1 cellular context compared by ENCODE assay signal in genomic region chr3:58391156-58391865, GRCh38.
TF ChIP-seq lines count a peak whose summit lies in the region.

No MANE protein-coding gene starts in this region.

TF ChIP-seq in IMR-90, 13 proteins besides CTCF, POLR2A, EP300 and RAD21 (continued from another document):
- TF ChIP-seq, protein P1, sequence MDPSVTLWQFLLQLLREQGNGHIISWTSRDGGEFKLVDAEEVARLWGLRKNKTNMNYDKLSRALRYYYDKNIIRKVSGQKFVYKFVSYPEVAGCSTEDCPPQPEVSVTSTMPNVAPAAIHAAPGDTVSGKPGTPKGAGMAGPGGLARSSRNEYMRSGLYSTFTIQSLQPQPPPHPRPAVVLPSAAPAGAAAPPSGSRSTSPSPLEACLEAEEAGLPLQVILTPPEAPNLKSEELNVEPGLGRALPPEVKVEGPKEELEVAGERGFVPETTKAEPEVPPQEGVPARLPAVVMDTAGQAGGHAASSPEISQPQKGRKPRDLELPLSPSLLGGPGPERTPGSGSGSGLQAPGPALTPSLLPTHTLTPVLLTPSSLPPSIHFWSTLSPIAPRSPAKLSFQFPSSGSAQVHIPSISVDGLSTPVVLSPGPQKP (IDR thresholded peaks at IDR 0.05; ENCODE audit: borderline replicate concordance, low read depth, low read length): no peak
- TF ChIP-seq MAZ (IDR thresholded peaks at IDR 0.05; ENCODE audit: borderline replicate concordance, low read depth, low read length): no peak
- no peak for TF ChIP-seq CHD1 (IDR thresholded peaks at IDR 0.05; ENCODE audit: low read depth, low read length)
- no peak for TF ChIP-seq RCOR1 (IDR thresholded peaks at IDR 0.05; ENCODE audit: insufficient replicate concordance, low read length)
- no peak for TF ChIP-seq NFE2L2 (IDR thresholded peaks at IDR 0.05; ENCODE audit: low read depth, low read length)
- TF ChIP-seq RFX5 (IDR thresholded peaks at IDR 0.05; ENCODE audit: low read depth, low read length): no peak
- no peak for TF ChIP-seq MXI1 (IDR thresholded peaks at IDR 0.05; ENCODE audit: borderline replicate concordance, low read depth, low read length)
- no peak for TF ChIP-seq SMC3 (IDR thresholded peaks at IDR 0.05; ENCODE audit: low read depth, low read length)
- no peak for TF ChIP-seq FOS (IDR thresholded peaks at IDR 0.05; ENCODE audit: low read depth, low read length)
